8 cellular contexts compared by ENCODE assay signal in genomic region chr5:34474573-34475021, GRCh38.
DNase-seq lines count a peak whose midpoint lies in the region; ATAC-seq and TF ChIP-seq lines count a peak whose summit lies in the region.

No MANE protein-coding gene starts in this region.

- in situ Hi-C loops in brain microvascular endothelial cell (cut with HindIII; ENCODE audit: low pct_ligation_motif_present, low sequenced_read_pairs): loop anchor here (25.0 kb wide), 1 partner anchor 438 kb away; the partner anchor contains the start of genes BRIX1 and RAD1

- no peak for DNase-seq in activated CD8-positive, alpha-beta memory T cell treated with anti-CD3 and anti-CD28 coated beads, Interleukin-2, amount 10 ng/mL, durations not matched to agents 7 days and 5 days
- no peak for DNase-seq in activated CD8-positive, alpha-beta memory T cell treated with anti-CD3 and anti-CD28 coated beads, Interleukin-2, amount 50 U/mL, for 4 hours
- DNase-seq in NCI-H446 treated with DMSO at 0.1 percent for 48 hours (lab: John Stamatoyannopoulos, UW) (peak; percentile 31), brain microvascular endothelial cell (peak; percentile 44), iris pigment epithelial cell (ENCODE audit: low read depth) (peak; percentile 65), tibial artery (no peak)

- no peak overlapping the region for H3K4me3 Mint-ChIP-seq in activated CD8-positive, alpha-beta memory T cell treated with anti-CD3 and anti-CD28 coated beads, Interleukin-2, amount 10 ng/mL, durations not matched to agents 7 days and 5 days

- H3K4me3 ChIP-seq in brain microvascular endothelial cell (ENCODE audit: low read depth, low read length) (no peak overlapping the region), tibial artery (no peak overlapping the region)

- intact Hi-C loops in tibial artery (cut with DNase I; ENCODE audit: low total_unique reads): loop anchor here (2.0 kb wide), 1 partner anchor 528 kb away; no protein-coding TSS in a partner anchor

- H3K9me3 ChIP-seq in tibial artery: no peaks in the 10 kb centered on the region

- H3K27ac ChIP-seq in brain microvascular endothelial cell (no peak overlapping the region), tibial artery (no peak overlapping the region)

- H3K27me3 ChIP-seq in brain microvascular endothelial cell (replicated peaks) (no peaks in the 10 kb centered on the region), tibial artery (peaks cover 0 to 2% of the 10 kb centered on the region in 2 donors)

- no peaks in the 10 kb centered on the region for H3K36me3 ChIP-seq in brain microvascular endothelial cell (replicated peaks)
- H3K36me3 ChIP-seq in tibial artery: no peaks in the 10 kb centered on the region

- peaks cover 24% of the 10 kb centered on the region for H3K27me3 Mint-ChIP-seq in activated CD8-positive, alpha-beta memory T cell treated with anti-CD3 and anti-CD28 coated beads, Interleukin-2, amount 10 ng/mL, durations not matched to agents 7 days and 5 days

- peaks cover 0 to 4% (median 1%) of the 10 kb centered on the region in 4 donors for H3K4me1 ChIP-seq in tibial artery

- H3K4me1 Mint-ChIP-seq in activated CD8-positive, alpha-beta memory T cell treated with anti-CD3 and anti-CD28 coated beads, Interleukin-2, amount 10 ng/mL, durations not matched to agents 7 days and 5 days: no peaks in the 10 kb centered on the region

- H3K36me3 Mint-ChIP-seq in activated CD8-positive, alpha-beta memory T cell treated with anti-CD3 and anti-CD28 coated beads, Interleukin-2, amount 10 ng/mL, durations not matched to agents 7 days and 5 days: no peaks in the 10 kb centered on the region

- TF ChIP-seq CTCF in brain microvascular endothelial cell (IDR thresholded peaks at IDR 0.05; ENCODE audit: low read depth, low read length, missing control alignments): peak; percentile 87
- TF ChIP-seq CTCF in tibial artery (IDR thresholded peaks at IDR 0.05): peak; percentile 94 to 98

- CTCF ChIA-PET in activated CD8-positive, alpha-beta memory T cell treated with anti-CD3 and anti-CD28 coated beads, Interleukin-2, amount 10 ng/mL, durations not matched to agents 7 days and 5 days (lab: Charles Lee): interaction anchor here (1.0 to 3.2 kb wide), 5 partner anchors 11 to 528 kb away, joined by 3 to 21 read pairs (median 4); no protein-coding TSS in a partner anchor

- H3K27ac Mint-ChIP-seq in activated CD8-positive, alpha-beta memory T cell treated with anti-CD3 and anti-CD28 coated beads, Interleukin-2, amount 10 ng/mL, durations not matched to agents 7 days and 5 days: no peak overlapping the region

- no peaks in the 10 kb centered on the region for H3K9me3 Mint-ChIP-seq in activated CD8-positive, alpha-beta memory T cell treated with anti-CD3 and anti-CD28 coated beads, Interleukin-2, amount 10 ng/mL, durations not matched to agents 7 days and 5 days (ENCODE audit: low read depth)

- peak; percentile 51 for ATAC-seq in activated CD8-positive, alpha-beta memory T cell treated with anti-CD3 and anti-CD28 coated beads, Interleukin-2, amount 10 ng/mL, durations not matched to agents 7 days and 5 days
- ATAC-seq in HG03066 (IDR thresholded peaks at IDR 0.05; ENCODE audit: low read depth, unreplicated experiment) (peak; percentile 85), HG03025 (IDR thresholded peaks at IDR 0.05; ENCODE audit: low FRiP score, unreplicated experiment) (no peak)

Comparison
In these comparisons a context has a peak if more than half of its experiments do, and no peak if none do; other contexts are left out.
1. DNase-seq: peak in NCI-H446 treated with DMSO at 0.1 percent for 48 hours (single experiment), brain microvascular endothelial cell (single experiment) and iris pigment epithelial cell (single experiment); none in activated CD8-positive, alpha-beta memory T cell treated with anti-CD3 and anti-CD28 coated beads, Interleukin-2, amount 10 ng/mL, durations not matched to agents 7 days and 5 days (single experiment), activated CD8-positive, alpha-beta memory T cell treated with anti-CD3 and anti-CD28 coated beads, Interleukin-2, amount 50 U/mL, for 4 hours (single experiment) and tibial artery (0 of 2).